8 cellular contexts compared by ENCODE assay signal in genomic region chr7:3300221-3300650, GRCh38. TPM values are rescaled to one million over a fixed set of nuclear protein-coding genes. Genes with fewer than 3 reads are reported as not detected.
A peak's percentile ranks its signal among the peaks of the same experiment; 100 is the strongest.
DNase-seq lines count a peak whose midpoint lies in the region; ATAC-seq, FAIRE-seq and TF ChIP-seq lines count a peak whose summit lies in the region.

No MANE protein-coding gene starts in this region.

- no peak for FAIRE-seq in HepG2 (lab: Jason Lieb, UNC)

- H2AFZ ChIP-seq in HepG2 (ENCODE audit: low read length): no peak overlapping the region

- H3K27ac ChIP-seq in HepG2 (ENCODE audit: extremely low read length, insufficient read depth, low read length) (no peak overlapping the region), upper lobe of left lung (peak overlapping the region in 1 of 4 donors; percentile 6)

- TF ChIP-seq POLR2A in HepG2 (IDR thresholded peaks at IDR 0.05; ENCODE audit: insufficient read depth in 1 of 2, low read depth in 2 of 2, low read length in 2 of 2): no peak
- TF ChIP-seq POLR2A in upper lobe of left lung (IDR thresholded peaks at IDR 0.05): no peak

- H3K79me2 ChIP-seq in HepG2 (ENCODE audit: insufficient read depth, low read length): peaks cover 3% of the 10 kb centered on the region

- TF ChIP-seq CTCF in HepG2 (CRISPR knock-in tag; IDR thresholded peaks at IDR 0.05) (no peak), upper lobe of left lung (IDR thresholded peaks at IDR 0.05) (no peak)

- H3K9ac ChIP-seq in adipocyte (ENCODE audit: low read length) (peak overlapping the region; percentile 51), HepG2 (ENCODE audit: insufficient read depth, low read depth, low read length) (peak overlapping the region; percentile 45; the same call in 1 of the 2 replicates)

- no peaks in the 10 kb centered on the region for H3K9me3 Mint-ChIP-seq in activated naive CD4-positive, alpha-beta T cell treated with anti-CD3 and anti-CD28 coated beads, Interleukin-2, amount 10 ng/mL, durations not matched to agents 7 days and 5 days

- intact Hi-C loops in HepG2 (cut with micrococcal nuclease; ENCODE audit: unreplicated experiment): loop anchor here (1.0 to 5.0 kb wide), 2 partner anchors 100 to 372 kb away; no protein-coding TSS in a partner anchor

- no peaks in the 10 kb centered on the region for H3K36me3 Mint-ChIP-seq in activated naive CD4-positive, alpha-beta T cell treated with anti-CD3 and anti-CD28 coated beads, Interleukin-2, amount 10 ng/mL, durations not matched to agents 7 days and 5 days

- H3K36me3 ChIP-seq in adipocyte (ENCODE audit: control insufficient read depth, insufficient read depth, low read length, severe bottlenecking): no peaks in the 10 kb centered on the region
- no peaks in the 10 kb centered on the region for H3K36me3 ChIP-seq in HepG2 (replicated peaks in 1 of 2; ENCODE audit: control insufficient read depth in 1 of 2, insufficient read depth in 2 of 2, low read length in 2 of 2)
- H3K36me3 ChIP-seq in upper lobe of left lung: no peaks in the 10 kb centered on the region

- TF ChIP-seq RAD21 in HepG2 (CRISPR knock-in tag; IDR thresholded peaks at IDR 0.05): no peak

- peak overlapping the region; percentile 94 for H3K4me2 ChIP-seq in HepG2 (ENCODE audit: low read depth, low read length)

- DNase-seq in activated naive CD4-positive, alpha-beta T cell treated with anti-CD3 and anti-CD28 coated beads, Interleukin-2, amount 10 ng/mL, durations not matched to agents 7 days and 5 days: peak; percentile 21
- no peak for DNase-seq in activated naive CD4-positive, alpha-beta T cell treated with Interleukin-2 at 50 U/mL for 16 hours
- DNase-seq in adipocyte (ENCODE audit: low read depth) (no peak), HepG2 (ENCODE audit: low spot score) (peak; percentile 3), upper lobe of left lung (no peak), mesenteric fat pad (ENCODE audit: low spot score) (no peak), EL (no peak), DMS79 treated with DMSO at 0.1 percent for 48 hours (lab: John Stamatoyannopoulos, UW) (no peak)

- peaks cover 12% of the 10 kb centered on the region for H3K4me1 Mint-ChIP-seq in activated naive CD4-positive, alpha-beta T cell treated with anti-CD3 and anti-CD28 coated beads, Interleukin-2, amount 10 ng/mL, durations not matched to agents 7 days and 5 days

- WGBS in HepG2 (ENCODE audit: low lambda C conversion rate): 3% methylated on average over 11 of the region's 20 CpGs
- 9 to 13% methylated on average over 18 to 19 of the region's 20 CpGs for WGBS in upper lobe of left lung, 2 donors

- no peaks in the 10 kb centered on the region for H3K27me3 ChIP-seq in adipocyte (replicated peaks; ENCODE audit: control insufficient read depth, insufficient read depth, low read length)
- H3K27me3 ChIP-seq in HepG2 (ENCODE audit: control insufficient read depth in 1 of 2, insufficient read depth in 2 of 2, low read length in 2 of 2): peaks cover 0 to 8% of the 10 kb centered on the region in 2 experiments; a peak in 1 of 5 replicates
- peaks cover 0 to 4% (median 0%) of the 10 kb centered on the region in 4 donors for H3K27me3 ChIP-seq in upper lobe of left lung

- CTCF ChIA-PET in activated naive CD4-positive, alpha-beta T cell treated with anti-CD3 and anti-CD28 coated beads, Interleukin-2, amount 10 ng/mL, durations not matched to agents 7 days and 5 days (lab: Charles Lee): interaction anchor here (0.6 to 2.1 kb wide), 7 partner anchors 8 to 598 kb away, joined by 3 to 5 read pairs (median 3); no protein-coding TSS in a partner anchor
- CTCF ChIA-PET in HepG2 (lab: Yijun Ruan, JAX; ENCODE audit: low intra/inter-chr PET ratio, low total read pairs): interaction anchor here (2.5 kb wide), 1 partner anchor 99 kb away, joined by 17 read pairs; no protein-coding TSS in a partner anchor

- BruUV-seq in HepG2 (replicated peaks; lab: Mats Ljungman, UMichigan): no TSS peak

- H3K27me3 Mint-ChIP-seq in activated naive CD4-positive, alpha-beta T cell treated with anti-CD3 and anti-CD28 coated beads, Interleukin-2, amount 10 ng/mL, durations not matched to agents 7 days and 5 days: peaks cover 50% of the 10 kb centered on the region

- POLR2A ChIA-PET in HepG2 (lab: Yijun Ruan, JAX): no interaction called here

- peaks cover 22% of the 10 kb centered on the region for H3K4me1 ChIP-seq in adipocyte (ENCODE audit: control insufficient read depth, insufficient read depth, low read length)
- peaks cover 27% of the 10 kb centered on the region for H3K4me1 ChIP-seq in HepG2 (ENCODE audit: insufficient read depth, low read length)
- H3K4me1 ChIP-seq in upper lobe of left lung: peaks cover 8 to 22% (median 14%) of the 10 kb centered on the region in 4 donors

- no peaks in the 10 kb centered on the region for H4K20me1 ChIP-seq in HepG2 (ENCODE audit: insufficient read depth, low read length)

- peak; percentile 37 for ATAC-seq in HepG2
- peak; percentile 8 to 34 for ATAC-seq in upper lobe of left lung (ENCODE audit: low FRiP score in 2 of 2)

- H3K27ac Mint-ChIP-seq in activated naive CD4-positive, alpha-beta T cell treated with anti-CD3 and anti-CD28 coated beads, Interleukin-2, amount 10 ng/mL, durations not matched to agents 7 days and 5 days: no peak overlapping the region

- TF ChIP-seq EP300 in HepG2 (IDR thresholded peaks at IDR 0.05; ENCODE audit: low read depth in 2 of 2, low read length in 2 of 2) (no peak), HepG2 (CRISPR knock-in tag; IDR thresholded peaks at IDR 0.05; ENCODE audit: borderline replicate concordance) (no peak), upper lobe of left lung (IDR thresholded peaks at IDR 0.05) (no peak)

- peak overlapping the region; percentile 83 for H3K4me3 ChIP-seq in adipocyte (ENCODE audit: low read length)
- H3K4me3 ChIP-seq in HepG2 (replicated peaks in 1 of 3; ENCODE audit: insufficient read depth in 1 of 3, low read depth in 2 of 3, low read length in 3 of 3): peak overlapping the region; percentile 31 to 71 (median 60)
- H3K4me3 ChIP-seq in upper lobe of left lung: peak overlapping the region in 3 of 4 donors; percentile 57 to 70 (median 62)

- in situ Hi-C loops in HepG2 (cut with HindIII; ENCODE audit: extremely low pct_ligation_motif_present, low pct_unique_long_range_greater_than_20kb): no loop called here

- no peaks in the 10 kb centered on the region for H3K9me3 ChIP-seq in adipocyte (ENCODE audit: control insufficient read depth, low read length)
- H3K9me3 ChIP-seq in HepG2 (ENCODE audit: low read length): no peaks in the 10 kb centered on the region
- no peaks in the 10 kb centered on the region for H3K9me3 ChIP-seq in upper lobe of left lung

- H3K4me3 Mint-ChIP-seq in activated naive CD4-positive, alpha-beta T cell treated with anti-CD3 and anti-CD28 coated beads, Interleukin-2, amount 10 ng/mL, durations not matched to agents 7 days and 5 days: no peak overlapping the region

TF ChIP-seq in HepG2, 621 proteins besides CTCF, POLR2A, EP300 and RAD21:
- TF ChIP-seq ZNF614 (CRISPR knock-in tag; IDR thresholded peaks at IDR 0.05; ENCODE audit: borderline replicate concordance): 0 out of 2 replicates have a peak, but pooled peaks have one; percentile 8
- TF ChIP-seq ZSCAN30 (CRISPR knock-in tag; IDR thresholded peaks at IDR 0.05): no peak

RNA-seq across cellular contexts. Expression of gene SDK1, which starts 0.8 kb away (rescaled TPM):
- total RNA-seq in HepG2 (2016; rRNA removed; fragmentation: Illumina TruSeq; extraction: Trizol): 0.17 and 0.35 TPM in 2 replicates
- 0.18 and 0.20 TPM in 2 replicates for total RNA-seq in HepG2 (2016; cell fraction: cytosol; rRNA removed; fragmentation: Illumina TruSeq; extraction: Trizol; ENCODE audit: low read depth)
- 0.15 and 0.19 TPM in 2 replicates for total RNA-seq in HepG2 (2016; cell fraction: insoluble cytoplasmic fraction; rRNA removed; fragmentation: Illumina TruSeq; extraction: Trizol)
- total RNA-seq in HepG2 (2016; cell fraction: membrane; rRNA removed; fragmentation: Illumina TruSeq; extraction: Trizol): 0.17 and 0.25 TPM in 2 replicates
- total RNA-seq in HepG2 (2016; cell fraction: nucleus; rRNA removed; fragmentation: Illumina TruSeq; extraction: Trizol): 0.50 and 0.59 TPM in 2 replicates
- polyA plus RNA-seq in HepG2 (2011; rRNA removed): 2.4 TPM in 2 replicates
- 1.6 and 2.3 TPM in 2 replicates for polyA plus RNA-seq in HepG2 (2011; cell fraction: cytosol; rRNA removed)
- 8.2 and 8.5 TPM in 2 replicates for polyA plus RNA-seq in HepG2 (2011; cell fraction: nucleus; rRNA removed)
- polyA plus RNA-seq in HepG2 (2012): 2.9 and 3.0 TPM in 2 replicates
- polyA plus RNA-seq in HepG2 (2016; cell fraction: cytosol; fragmentation: Illumina TruSeq; extraction: Trizol; ENCODE audit: low read depth): 0.02 and 0.03 TPM in 2 replicates
- 0.25 and 0.32 TPM in 2 replicates for polyA plus RNA-seq in HepG2 (2016; cell fraction: insoluble cytoplasmic fraction; fragmentation: Illumina TruSeq; extraction: Trizol; ENCODE audit: low read depth)
- 0.06 and 0.28 TPM in 2 replicates for polyA plus RNA-seq in HepG2 (2016; cell fraction: membrane; fragmentation: Illumina TruSeq; extraction: Trizol; ENCODE audit: low read depth)
- polyA plus RNA-seq in HepG2 (2016; cell fraction: nucleus; fragmentation: Illumina TruSeq; extraction: Trizol; ENCODE audit: insufficient read depth, low read depth): 0.52 and 0.74 TPM in 2 replicates
- polyA minus RNA-seq in HepG2 (2011; rRNA and poly(A)+ RNA removed; ENCODE audit: low replicate concordance): 14.3 TPM in 1 of 2 replicates, not detected in the other
- 4.3 and 4.6 TPM in 2 replicates for polyA minus RNA-seq in HepG2 (2011; cell fraction: cytosol; rRNA and poly(A)+ RNA removed)
- 18.5 and 28.8 TPM in 2 replicates for polyA minus RNA-seq in HepG2 (2011; cell fraction: nucleus; rRNA and poly(A)+ RNA removed)
- total RNA-seq in upper lobe of left lung: 10 to 100 TPM in 4 of 6 donors, 1 to 10 TPM in 2; 9.3 to 90.1 (median 11.8) TPM
- 7.5 TPM for total RNA-seq in mesenteric fat pad

Comparison
In these comparisons a context has a peak if more than half of its experiments do, and no peak if none do; other contexts are left out.
1. DNase-seq: peak in activated naive CD4-positive, alpha-beta T cell treated with anti-CD3 and anti-CD28 coated beads, Interleukin-2, amount 10 ng/mL, durations not matched to agents 7 days and 5 days (single experiment) and HepG2 (single experiment); none in activated naive CD4-positive, alpha-beta T cell treated with Interleukin-2 at 50 U/mL for 16 hours (single experiment), adipocyte (single experiment), upper lobe of left lung (0 of 2), mesenteric fat pad (single experiment), EL (single experiment) and DMS79 treated with DMSO at 0.1 percent for 48 hours (single experiment).
2. Peak in every context shown above with its lines, with median percentiles within 50 percentile points of each other: H3K4me3 ChIP-seq.